In genomic region chr2:218216336-218216673, GRCh38 we compare ENCODE assay signal across 7 cellular contexts. TPM values are rescaled to one million over a fixed set of nuclear protein-coding genes. Genes with fewer than 3 reads are reported as not detected.
A peak's percentile ranks its signal among the peaks of the same experiment; 100 is the strongest.
DNase-seq lines count a peak whose midpoint lies in the region; ATAC-seq and TF ChIP-seq lines count a peak whose summit lies in the region.
"Had no signal": no experiment of that assay in that cellular context is flagged by ENCODE, and none has a peak within 500 bp of the region (broad histone marks: within the 10 kb centered on the region; RNA-seq: fewer than 3 reads in every experiment).

No MANE protein-coding gene starts in this region.

- H3K27ac ChIP-seq in heart right ventricle (peak overlapping the region; percentile 58 to 99 (median 94)), upper lobe of left lung (peak overlapping the region; percentile 95 to 100 (median 98))

- H3K4me1 ChIP-seq in heart right ventricle: peaks cover 11 to 48% (median 40%) of the 10 kb centered on the region in 9 donors
- peaks cover 32 to 41% (median 37%) of the 10 kb centered on the region in 4 donors for H3K4me1 ChIP-seq in upper lobe of left lung

- TF ChIP-seq POLR2A in upper lobe of left lung (IDR thresholded peaks at IDR 0.05): no peak

- H3K36me3 Mint-ChIP-seq in activated T-cell treated with anti-CD3 and anti-CD28 coated beads, Interleukin-2, amount 50 U/mL, for 24 hours (ENCODE audit: low read depth): peaks cover 44% of the 10 kb centered on the region

- H3K4me1 Mint-ChIP-seq in activated T-cell treated with anti-CD3 and anti-CD28 coated beads, Interleukin-2, amount 50 U/mL, for 24 hours (ENCODE audit: low read depth): peaks cover 33% of the 10 kb centered on the region

- WGBS in heart right ventricle, 2 donors: 30 to 31% methylated on average over 9 of the region's 9 CpGs
- WGBS in upper lobe of left lung, 2 donors: 46 to 60% methylated on average over 9 of the region's 9 CpGs

- TF ChIP-seq EP300 in upper lobe of left lung (IDR thresholded peaks at IDR 0.05): no peak

- peaks cover 0 to 24% (median 0%) of the 10 kb centered on the region in 9 donors for H3K36me3 ChIP-seq in heart right ventricle
- H3K36me3 ChIP-seq in upper lobe of left lung: no peaks in the 10 kb centered on the region

- H3K27ac Mint-ChIP-seq in activated T-cell treated with anti-CD3 and anti-CD28 coated beads, Interleukin-2, amount 50 U/mL, for 24 hours: peak overlapping the region; percentile 94

- ATAC-seq in heart right ventricle: peak in 6 of 8 donors; percentile 11 to 47 (median 25)
- ATAC-seq in upper lobe of left lung (ENCODE audit: low FRiP score in 2 of 2): peak in 1 of 2 donors; percentile 4
- ATAC-seq in HG03469 (IDR thresholded peaks at IDR 0.05; ENCODE audit: unreplicated experiment): no peak

- H3K27me3 ChIP-seq in heart right ventricle (no peaks in the 10 kb centered on the region), upper lobe of left lung (no peaks in the 10 kb centered on the region)

- no peaks in the 10 kb centered on the region for H3K9me3 ChIP-seq in heart right ventricle
- H3K9me3 ChIP-seq in upper lobe of left lung: no peaks in the 10 kb centered on the region

- H3K4me3 Mint-ChIP-seq in activated T-cell treated with anti-CD3 and anti-CD28 coated beads, Interleukin-2, amount 50 U/mL, for 24 hours: peak overlapping the region; percentile 91

- intact Hi-C loops in heart right ventricle (cut with DNase I): loop anchor here in 7 of 10 donors (1.0 to 5.0 kb wide), 7 partner anchors 30 to 76 kb away; partner anchors contain the start of genes AAMP (in 2 of the 7), PNKD (in 2 of the 7), GPBAR1 (in 1 of the 7) and TMBIM1 (in 1 of the 7)

- no peaks in the 10 kb centered on the region for H3K27me3 Mint-ChIP-seq in activated T-cell treated with anti-CD3 and anti-CD28 coated beads, Interleukin-2, amount 50 U/mL, for 24 hours

- peak overlapping the region; percentile 78 to 97 (median 94) for H3K4me3 ChIP-seq in heart right ventricle
- peak overlapping the region; percentile 61 to 95 (median 74) for H3K4me3 ChIP-seq in upper lobe of left lung

- TF ChIP-seq CTCF in heart right ventricle (IDR thresholded peaks at IDR 0.05) (no peak), upper lobe of left lung (IDR thresholded peaks at IDR 0.05) (no peak)

- no peaks in the 10 kb centered on the region for H3K9me3 Mint-ChIP-seq in activated T-cell treated with anti-CD3 and anti-CD28 coated beads, Interleukin-2, amount 50 U/mL, for 24 hours

- DNase-seq in activated T-cell treated with anti-CD3 and anti-CD28 coated beads, Interleukin-2, amount 50 U/mL, for 24 hours: no peak
- no peak for DNase-seq in activated T-cell treated with anti-CD3 and anti-CD28 coated beads, Interleukin-2, amount 50 U/mL, for 1 hour
- DNase-seq in heart right ventricle (peak; percentile 26 to 30), upper lobe of left lung (peak in 1 of 2 donors; percentile 61), activated gamma-delta T cell treated with Interleukin-2 at 50 U/mL for 16 hours (no peak)

RNA-seq across cellular contexts. Expression of gene ARPC2, which starts 0.7 kb away (rescaled TPM):
- total RNA-seq in heart right ventricle: 100 to 1,000 TPM; 120 to 213 (median 134) TPM
- polyA plus RNA-seq in heart right ventricle: 100 to 1,000 TPM in 1 of 2 donors, 10 to 100 TPM in 1; 58.5 to 176 TPM
- 100 to 1,000 TPM; 233 to 440 (median 357) TPM for total RNA-seq in upper lobe of left lung

RNA-seq across cellular contexts. Expression of gene GPBAR1, which starts 44.5 kb away (rescaled TPM):
- total RNA-seq in heart right ventricle (1 to 10 TPM in 7 of 10 donors, under 1 TPM in 3; 0.36 to 3.7 (median 1.3) TPM), upper lobe of left lung (1 to 10 TPM in 5 of 6 donors, under 1 TPM in 1; 0.33 to 6.4 (median 4.1) TPM)
- 1 to 10 TPM; 1.8 to 2.3 TPM for polyA plus RNA-seq in heart right ventricle

RNA-seq across cellular contexts. Expression of gene CXCR1, which starts 49.5 kb away (rescaled TPM):
- 1 to 10 TPM in 2 of 10 donors, under 1 TPM in 8; 0.15 to 2.6 (median 0.47) TPM for total RNA-seq in heart right ventricle
- polyA plus RNA-seq in heart right ventricle: under 1 TPM in 1 of 2 donors, not detected in 1; 0.10 TPM
- total RNA-seq in upper lobe of left lung: 10 to 100 TPM in 2 of 6 donors, 1 to 10 TPM in 4; 1.3 to 17.2 (median 6.4) TPM
- total RNA-seq: lung microvascular endothelial cell had no signal

RNA-seq across cellular contexts. Expression of gene AAMP, which starts 53.6 kb away (rescaled TPM):
- total RNA-seq in heart right ventricle (10 to 100 TPM; 45.9 to 65.1 (median 57.5) TPM), upper lobe of left lung (100 to 1,000 TPM in 4 of 6 donors, 10 to 100 TPM in 2; 67.1 to 168 (median 118) TPM)
- polyA plus RNA-seq in heart right ventricle: 100 to 1,000 TPM in 1 of 2 donors, 10 to 100 TPM in 1; 33.4 to 116 TPM

RNA-seq across cellular contexts. Expression of gene PNKD, which starts 54.0 kb away (rescaled TPM):
- total RNA-seq in heart right ventricle (10 to 100 TPM; 56.9 to 91.1 (median 74.2) TPM), upper lobe of left lung (100 to 1,000 TPM in 2 of 6 donors, 10 to 100 TPM in 4; 69.8 to 153 (median 87.2) TPM)
- polyA plus RNA-seq in heart right ventricle: 100 to 1,000 TPM in 1 of 2 donors, 10 to 100 TPM in 1; 76.7 to 138 TPM

Comparison
In these comparisons a context has a peak if more than half of its experiments do, and no peak if none do; other contexts are left out.
1. DNase-seq: peak in heart right ventricle (2 of 2); none in activated T-cell treated with anti-CD3 and anti-CD28 coated beads, Interleukin-2, amount 50 U/mL, for 24 hours (single experiment), activated T-cell treated with anti-CD3 and anti-CD28 coated beads, Interleukin-2, amount 50 U/mL, for 1 hour (single experiment) and activated gamma-delta T cell treated with Interleukin-2 at 50 U/mL for 16 hours (single experiment).